ENCODE assay signal across 31 cellular contexts in genomic region chr6:168537485-168537884, GRCh38.
DNase-seq lines count a peak whose midpoint lies in the region; ATAC-seq, FAIRE-seq and TF ChIP-seq lines count a peak whose summit lies in the region.
"Had no signal": no experiment of that assay in that cellular context is flagged by ENCODE, and none has a peak within 500 bp of the region (broad histone marks: within the 10 kb centered on the region; RNA-seq: fewer than 3 reads in every experiment).

No MANE protein-coding gene starts in this region.

- intact Hi-C loops in HepG2 (cut with micrococcal nuclease; ENCODE audit: unreplicated experiment) (no loop called here), right lobe of liver (cut with DNase I) (no loop called here), spleen (cut with DNase I; ENCODE audit: low total_unique reads) (no loop called here), lower leg skin (cut with DNase I; ENCODE audit: low total_unique reads) (no loop called here)

- no peak overlapping the region for H2AFZ ChIP-seq in HepG2 (ENCODE audit: low read length)

- H3K4me1 Mint-ChIP-seq in glutamatergic neuron (ENCODE audit: low read depth, unreplicated experiment): peaks cover 35% of the 10 kb centered on the region
- H3K4me1 Mint-ChIP-seq: activated B cell treated with CpG ODN at 0.5 μM for 24 hours; activated CD8-positive, alpha-beta memory T cell treated with anti-CD3 and anti-CD28 coated beads, Interleukin-2, amount 10 ng/mL, durations not matched to agents 7 days and 5 days; B cell; naive thymus-derived CD4-positive, alpha-beta T cell had no signal

- no peak overlapping the region for H3K4me3 Mint-ChIP-seq in glutamatergic neuron (ENCODE audit: unreplicated experiment)
- H3K4me3 Mint-ChIP-seq: activated B cell treated with CpG ODN at 0.5 μM for 24 hours; activated CD8-positive, alpha-beta memory T cell treated with anti-CD3 and anti-CD28 coated beads, Interleukin-2, amount 10 ng/mL, durations not matched to agents 7 days and 5 days; activated naive CD4-positive, alpha-beta T cell treated with anti-CD3 and anti-CD28 coated beads for 36 hours; activated T-cell treated with anti-CD3 and anti-CD28 coated beads, Interleukin-2, amount 50 U/mL, for 72 hours; B cell; CD8-positive, alpha-beta T cell; effector memory CD8-positive, alpha-beta T cell; immature natural killer cell; naive thymus-derived CD4-positive, alpha-beta T cell had no signal

- POLR2A ChIA-PET in HepG2 (lab: Yijun Ruan, JAX): no interaction called here

- H3K27me3 ChIP-seq in HepG2 (ENCODE audit: control insufficient read depth in 1 of 2, insufficient read depth in 2 of 2, low read length in 2 of 2) (peaks cover 28 to 75% of the 10 kb centered on the region in 2 experiments), right lobe of liver (no peaks in the 10 kb centered on the region), spleen (replicated peaks in 1 of 7) (peaks cover 0 to 26% (median 0%) of the 10 kb centered on the region in 7 donors)
- H3K27me3 ChIP-seq: breast epithelium had no signal

- ATAC-seq in HepG2: peak; percentile 44
- ATAC-seq in right lobe of liver: no peak
- ATAC-seq in HG02759 (IDR thresholded peaks at IDR 0.05; ENCODE audit: unreplicated experiment): no peak
- ATAC-seq in GM18519 (IDR thresholded peaks at IDR 0.05; ENCODE audit: low FRiP score, unreplicated experiment): no peak
- ATAC-seq in HG02610 (IDR thresholded peaks at IDR 0.05; ENCODE audit: unreplicated experiment): no peak
- ATAC-seq: activated CD8-positive, alpha-beta memory T cell treated with anti-CD3 and anti-CD28 coated beads, Interleukin-2, amount 10 ng/mL, durations not matched to agents 7 days and 5 days; activated T-cell treated with anti-CD3 and anti-CD28 coated beads, Interleukin-2, amount 50 U/mL, for 72 hours; CD8-positive, alpha-beta T cell; effector memory CD8-positive, alpha-beta T cell; esophagus mucosa; GM12878 had no signal

- CTCF ChIA-PET in HepG2 (lab: Yijun Ruan, JAX; ENCODE audit: low intra/inter-chr PET ratio, low total read pairs): no interaction called here

- no peak for TF ChIP-seq RAD21 in HepG2 (CRISPR knock-in tag; IDR thresholded peaks at IDR 0.05)

- peak; percentile 23 for FAIRE-seq in HepG2 (lab: Jason Lieb, UNC)
- FAIRE-seq: colon, GM12878 had no signal

- in situ Hi-C loops in HepG2 (cut with HindIII; ENCODE audit: extremely low pct_ligation_motif_present, low pct_unique_long_range_greater_than_20kb): no loop called here

- no peak for TF ChIP-seq EP300 in HepG2 (IDR thresholded peaks at IDR 0.05; ENCODE audit: low read depth in 2 of 2, low read length in 2 of 2)
- no peak for TF ChIP-seq EP300 in HepG2 (CRISPR knock-in tag; IDR thresholded peaks at IDR 0.05; ENCODE audit: borderline replicate concordance)

- no peaks in the 10 kb centered on the region for H3K79me2 ChIP-seq in HepG2 (ENCODE audit: insufficient read depth, low read length)

- H4K20me1 ChIP-seq in HepG2 (ENCODE audit: insufficient read depth, low read length): no peaks in the 10 kb centered on the region

- BruUV-seq in HepG2 (replicated peaks; lab: Mats Ljungman, UMichigan): no TSS peak

- H3K27ac ChIP-seq in HepG2 (ENCODE audit: extremely low read length, insufficient read depth, low read length): no peak overlapping the region
- no peak overlapping the region for H3K27ac ChIP-seq in right lobe of liver
- no peak overlapping the region for H3K27ac ChIP-seq in spleen

- no peaks in the 10 kb centered on the region for H3K27me3 Mint-ChIP-seq in glutamatergic neuron (ENCODE audit: unreplicated experiment)
- H3K27me3 Mint-ChIP-seq: activated B cell treated with CpG ODN at 0.5 μM for 24 hours, B cell had no signal

- no peak overlapping the region for H3K4me2 ChIP-seq in HepG2 (ENCODE audit: low read depth, low read length)

- H3K9me3 ChIP-seq in HepG2 (ENCODE audit: low read length): no peaks in the 10 kb centered on the region
- H3K9me3 ChIP-seq in right lobe of liver: no peaks in the 10 kb centered on the region
- H3K9me3 ChIP-seq in spleen: no peaks in the 10 kb centered on the region
- H3K9me3 ChIP-seq: breast epithelium, HAP-1 had no signal

- H3K36me3 Mint-ChIP-seq in glutamatergic neuron (ENCODE audit: unreplicated experiment): no peaks in the 10 kb centered on the region
- H3K36me3 Mint-ChIP-seq: activated CD8-positive, alpha-beta memory T cell treated with anti-CD3 and anti-CD28 coated beads, Interleukin-2, amount 10 ng/mL, durations not matched to agents 7 days and 5 days; CD8-positive, alpha-beta T cell; immature natural killer cell; naive thymus-derived CD4-positive, alpha-beta T cell had no signal

- no peak for DNase-seq in HepG2 (ENCODE audit: low spot score)
- DNase-seq in right lobe of liver: no peak
- peak; percentile 43 for DNase-seq in glutamatergic neuron
- peak; percentile 72 for DNase-seq in spleen
- DNase-seq in lower leg skin (ENCODE audit: low spot score in 2 of 2): no peak
- DNase-seq: activated B cell treated with CpG ODN at 0.5 μM for 24 hours; activated CD8-positive, alpha-beta memory T cell treated with anti-CD3 and anti-CD28 coated beads, Interleukin-2, amount 10 ng/mL, durations not matched to agents 7 days and 5 days; activated naive CD4-positive, alpha-beta T cell treated with anti-CD3 and anti-CD28 coated beads for 36 hours; activated T-cell treated with anti-CD3 and anti-CD28 coated beads, Interleukin-2, amount 50 U/mL, for 72 hours; CD8-positive, alpha-beta T cell; effector memory CD8-positive, alpha-beta T cell; foreskin melanocyte; hypothalamus; immature natural killer cell; KBM-7; mesendoderm; naive thymus-derived CD4-positive, alpha-beta T cell; NCI-H1105 treated with DMSO at 0.1 percent for 48 hours; NCI-H2081; NCI-H226; stimulated activated CD4-positive, alpha-beta T cell treated with anti-CD3 and anti-CD28 coated beads, Interleukin-2, amount 100 ng/mL, for 48 hours; T-helper 1 cell had no signal

- H3K4me1 ChIP-seq in HepG2 (ENCODE audit: insufficient read depth, low read length) (no peaks in the 10 kb centered on the region), right lobe of liver (no peaks in the 10 kb centered on the region), spleen (no peaks in the 10 kb centered on the region)
- H3K4me1 ChIP-seq: breast epithelium, HAP-1 had no signal

- H3K9ac ChIP-seq in HepG2 (ENCODE audit: insufficient read depth, low read depth, low read length): no peak overlapping the region

- H3K27ac Mint-ChIP-seq in glutamatergic neuron (ENCODE audit: unreplicated experiment): no peak overlapping the region
- H3K27ac Mint-ChIP-seq: activated B cell treated with CpG ODN at 0.5 μM for 24 hours; activated CD8-positive, alpha-beta memory T cell treated with anti-CD3 and anti-CD28 coated beads, Interleukin-2, amount 10 ng/mL, durations not matched to agents 7 days and 5 days; activated naive CD4-positive, alpha-beta T cell treated with anti-CD3 and anti-CD28 coated beads for 36 hours; activated T-cell treated with anti-CD3 and anti-CD28 coated beads, Interleukin-2, amount 50 U/mL, for 72 hours; B cell; CD8-positive, alpha-beta T cell; effector memory CD8-positive, alpha-beta T cell; immature natural killer cell; naive thymus-derived CD4-positive, alpha-beta T cell had no signal

- H3K36me3 ChIP-seq in HepG2 (replicated peaks in 1 of 2; ENCODE audit: control insufficient read depth in 1 of 2, insufficient read depth in 2 of 2, low read length in 2 of 2) (no peaks in the 10 kb centered on the region), right lobe of liver (no peaks in the 10 kb centered on the region), spleen (no peaks in the 10 kb centered on the region)
- H3K36me3 ChIP-seq: breast epithelium, HAP-1 had no signal

- WGBS in HepG2 (ENCODE audit: low lambda C conversion rate): 14% methylated on average over 10 of the region's 10 CpGs
- 67% methylated on average over 1 of the region's 10 CpGs for WGBS in right lobe of liver (ENCODE audit: insufficient coverage, low coverage, low lambda C conversion rate, missing lambda C conversion rate)
- WGBS in spleen, 5 donors: 56 to 73% (median 69%) methylated on average over 8 to 10 of the region's 10 CpGs
- 76 to 84% methylated on average over 10 of the region's 10 CpGs for WGBS in lower leg skin, 2 donors

- TF ChIP-seq CTCF in HepG2 (CRISPR knock-in tag; IDR thresholded peaks at IDR 0.05) (no peak), right lobe of liver (IDR thresholded peaks at IDR 0.05) (no peak), glutamatergic neuron (IDR thresholded peaks at IDR 0.05; ENCODE audit: partially characterized antibody, unreplicated experiment) (no peak), spleen (IDR thresholded peaks at IDR 0.05 in 8 of 11, conservative IDR thresholded peaks at IDR 0.05 in 3 of 11) (no peak), lower leg skin (IDR thresholded peaks at IDR 0.05) (no peak)

- H3K4me3 ChIP-seq in HepG2 (replicated peaks in 1 of 3; ENCODE audit: insufficient read depth in 1 of 3, low read depth in 2 of 3, low read length in 3 of 3): no peak overlapping the region
- H3K4me3 ChIP-seq in right lobe of liver: no peak overlapping the region
- no peak overlapping the region for H3K4me3 ChIP-seq in spleen
- no peak overlapping the region for H3K4me3 ChIP-seq in lower leg skin (ENCODE audit: low read depth, poor library complexity, severe bottlenecking)
- H3K4me3 ChIP-seq: breast epithelium, GM12878, HAP-1 had no signal

- peaks cover 6% of the 10 kb centered on the region for H3K9me3 Mint-ChIP-seq in glutamatergic neuron (ENCODE audit: unreplicated experiment)
- H3K9me3 Mint-ChIP-seq: activated B cell treated with CpG ODN at 0.5 μM for 24 hours; activated naive CD4-positive, alpha-beta T cell treated with anti-CD3 and anti-CD28 coated beads for 36 hours; activated T-cell treated with anti-CD3 and anti-CD28 coated beads, Interleukin-2, amount 50 U/mL, for 72 hours; CD8-positive, alpha-beta T cell; effector memory CD8-positive, alpha-beta T cell; immature natural killer cell; naive thymus-derived CD4-positive, alpha-beta T cell had no signal

- TF ChIP-seq POLR2A in HepG2 (IDR thresholded peaks at IDR 0.05; ENCODE audit: insufficient read depth in 1 of 2, low read depth in 2 of 2, low read length in 2 of 2) (no peak), right lobe of liver (IDR thresholded peaks at IDR 0.05) (no peak), spleen (IDR thresholded peaks at IDR 0.05) (no peak), lower leg skin (IDR thresholded peaks at IDR 0.05) (no peak)

Comparison
In these comparisons a context has a peak if more than half of its experiments do, and no peak if none do; other contexts are left out.
1. DNase-seq: peak in glutamatergic neuron (single experiment) and spleen (single experiment); none in HepG2 (single experiment), right lobe of liver (0 of 3) and lower leg skin (0 of 2).